In the genomic region with DNA sequence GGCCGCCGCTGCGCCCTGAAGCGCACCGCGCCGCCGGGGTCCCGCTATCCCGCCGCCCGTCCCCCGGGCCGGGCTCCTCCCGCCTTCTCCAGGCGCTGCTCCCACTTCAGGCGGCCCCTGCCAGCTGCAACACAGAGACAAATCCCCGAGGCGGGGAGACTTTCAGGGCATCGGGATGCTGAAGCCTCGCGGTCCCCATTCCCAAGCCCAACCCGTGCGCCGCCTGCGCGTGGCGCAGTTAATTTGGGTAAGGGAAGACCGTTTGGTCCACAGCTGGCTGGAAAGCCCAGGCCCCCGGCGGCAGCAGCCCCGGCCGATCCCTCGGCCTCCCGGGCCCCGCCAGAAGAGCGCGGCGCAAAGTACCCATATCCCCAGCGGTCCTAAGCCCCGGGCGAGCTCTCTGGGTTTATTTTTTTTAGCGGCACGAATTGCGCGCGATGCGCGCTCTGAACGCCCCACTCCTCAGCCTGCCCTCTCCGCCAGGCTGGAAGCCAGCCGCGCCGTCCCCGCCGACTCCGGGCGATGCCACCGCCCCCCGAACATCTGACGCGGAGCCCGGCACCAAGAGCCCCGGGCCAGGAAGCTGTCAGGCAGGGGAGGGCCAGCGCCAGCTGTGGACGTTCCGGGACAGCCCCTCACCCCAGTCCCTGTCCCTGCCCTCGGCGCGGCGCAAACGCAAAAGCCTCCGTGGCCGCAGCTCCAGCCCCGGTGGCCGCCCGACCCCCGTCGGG, we compare ENCODE assay signal across 8 cellular contexts. TPM values are rescaled to one million over a fixed set of nuclear protein-coding genes. Genes with fewer than 3 reads are reported as not detected.
DNase-seq lines count a peak whose midpoint lies in the region; ATAC-seq and TF ChIP-seq lines count a peak whose summit lies in the region.

No MANE protein-coding gene starts in this region.

- no peaks in the 10 kb centered on the region for H3K36me3 ChIP-seq in BJ (ENCODE audit: control insufficient read depth, insufficient read depth, low read length)
- no peaks in the 10 kb centered on the region for H3K36me3 ChIP-seq in esophagus muscularis mucosa
- H3K36me3 ChIP-seq in mucosa of descending colon (ENCODE audit: low read depth) = no peaks in the 10 kb centered on the region
- no peaks in the 10 kb centered on the region for H3K36me3 ChIP-seq in upper lobe of left lung

- H3K4me3 ChIP-seq in BJ (ENCODE audit: low read depth, low read length) (peak overlapping the region; percentile 66), esophagus muscularis mucosa (peak overlapping the region; percentile 90 to 93 (median 92)), mucosa of descending colon (peak overlapping the region; percentile 15), upper lobe of left lung (peak overlapping the region; percentile 46 to 79 (median 64))

- H3K27me3 ChIP-seq in BJ (ENCODE audit: control insufficient read depth, insufficient read depth, low read length) = no peaks in the 10 kb centered on the region
- no peaks in the 10 kb centered on the region for H3K27me3 ChIP-seq in esophagus muscularis mucosa
- peaks cover 0 to 15% (median 6%) of the 10 kb centered on the region in 4 donors for H3K27me3 ChIP-seq in upper lobe of left lung

- WGBS in esophagus muscularis mucosa = 2% methylated on average over 16 of the region's 79 CpGs
- 0 to 1% methylated on average over 16 to 71 of the region's 79 CpGs for WGBS in upper lobe of left lung, 2 donors

- TF ChIP-seq POLR2A in esophagus muscularis mucosa (IDR thresholded peaks at IDR 0.05; ENCODE audit: low read depth) (no peak), upper lobe of left lung (IDR thresholded peaks at IDR 0.05) (no peak)

- H3K9me3 ChIP-seq in esophagus muscularis mucosa (no peaks in the 10 kb centered on the region), mucosa of descending colon (no peaks in the 10 kb centered on the region), upper lobe of left lung (no peaks in the 10 kb centered on the region)

- H3K27ac ChIP-seq in esophagus muscularis mucosa (replicated peaks in 1 of 4) = peak overlapping the region; percentile 92 to 96 (median 95)
- H3K27ac ChIP-seq in upper lobe of left lung = peak overlapping the region; percentile 79 to 85 (median 82)

- ATAC-seq in GM18873 (IDR thresholded peaks at IDR 0.05; ENCODE audit: low FRiP score, unreplicated experiment) (peak; percentile 41), HG03039 (IDR thresholded peaks at IDR 0.05; ENCODE audit: unreplicated experiment) (peak; percentile 37), mucosa of descending colon (peak; percentile 45), upper lobe of left lung (ENCODE audit: low FRiP score in 2 of 2) (peak; percentile 60)

- peaks cover 0 to 51% (median 43%) of the 10 kb centered on the region in 4 donors for H3K4me1 ChIP-seq in esophagus muscularis mucosa
- H3K4me1 ChIP-seq in mucosa of descending colon (ENCODE audit: low read depth) = no peaks in the 10 kb centered on the region
- H3K4me1 ChIP-seq in upper lobe of left lung = peaks cover 10 to 24% (median 19%) of the 10 kb centered on the region in 4 donors

- TF ChIP-seq EP300 in esophagus muscularis mucosa (IDR thresholded peaks at IDR 0.05) = no peak
- no peak for TF ChIP-seq EP300 in upper lobe of left lung (IDR thresholded peaks at IDR 0.05)

- CTCF ChIA-PET in BJ (lab: Yijun Ruan, JAX) = interaction anchor here (0.9 to 1.8 kb wide), 4 partner anchors 12 to 287 kb away, joined by 3 to 6 read pairs (median 4); no protein-coding TSS in a partner anchor

- DNase-seq in BJ (ENCODE audit: low read depth) (no peak), SK-N-DZ (ENCODE audit: low spot score) (peak; percentile 61), esophagus muscularis mucosa (ENCODE audit: extremely low spot score) (no peak), mucosa of descending colon (peak; percentile 18 to 59 (median 36)), upper lobe of left lung (peak in 1 of 2 donors; percentile 90)
- DNase-seq in effector CD4-positive, alpha-beta T cell = no peak

- TF ChIP-seq CTCF in BJ (IDR thresholded peaks at IDR 0.05; ENCODE audit: insufficient read depth, low read depth, low read length) = no peak
- TF ChIP-seq CTCF in esophagus muscularis mucosa (IDR thresholded peaks at IDR 0.05) = peak in 1 of 3 experiments; percentile 4
- TF ChIP-seq CTCF in mucosa of descending colon (IDR thresholded peaks at IDR 0.05) = no peak
- no peak for TF ChIP-seq CTCF in upper lobe of left lung (IDR thresholded peaks at IDR 0.05)

- intact Hi-C loops in esophagus muscularis mucosa (cut with DNase I) (loop anchor here (5.0 to 10.0 kb wide), 4 partner anchors 118 to 290 kb away; no protein-coding TSS in a partner anchor), mucosa of descending colon (cut with DNase I, micrococcal nuclease) (no loop called here)

- POLR2A ChIA-PET in BJ (lab: Charles Lee) = interaction anchor here (0.6 kb wide), 1 partner anchor 91 kb away, joined by 3 read pairs; no protein-coding TSS in a partner anchor

RNA-seq across cellular contexts. Expression of a gene that starts 0.5 kb away (rescaled TPM):
- polyA plus RNA-seq in BJ (2011; rRNA removed) = 565 and 572 TPM in 2 replicates
- polyA minus RNA-seq in BJ (2011; rRNA and poly(A)+ RNA removed) = 644 and 710 TPM in 2 replicates
- 8.9 and 11.2 TPM in 2 replicates for polyA plus RNA-seq in SK-N-DZ (2014; cell fraction: cytosol; rRNA removed)
- 8.1 and 14.6 TPM in 2 replicates for polyA plus RNA-seq in SK-N-DZ (2014; cell fraction: nucleus; rRNA removed)
- 100 to 1,000 TPM; 159 to 253 (median 226) TPM for total RNA-seq in esophagus muscularis mucosa
- total RNA-seq in mucosa of descending colon = 10 to 100 TPM in 2 of 3 donors, 1 to 10 TPM in 1; 9.3 to 47.9 (median 35.9) TPM
- total RNA-seq in upper lobe of left lung = 100 to 1,000 TPM in 1 of 6 donors, 10 to 100 TPM in 5; 20.3 to 159 (median 44.3) TPM

Comparison
In these comparisons a context has a peak if more than half of its experiments do, and no peak if none do; other contexts are left out.
1. DNase-seq: peak in SK-N-DZ (single experiment) and mucosa of descending colon (3 of 3); none in BJ (single experiment), esophagus muscularis mucosa (single experiment) and effector CD4-positive, alpha-beta T cell (single experiment).
2. H3K4me3 ChIP-seq: peak in every context shown above with its lines; median percentile 92 in esophagus muscularis mucosa; 66 in BJ; 64 in upper lobe of left lung; 15 in mucosa of descending colon.
3. Peak in every context shown above with its lines, with median percentiles within 50 percentile points of each other: ATAC-seq.